8 cellular contexts compared by ENCODE assay signal in the genomic region with DNA sequence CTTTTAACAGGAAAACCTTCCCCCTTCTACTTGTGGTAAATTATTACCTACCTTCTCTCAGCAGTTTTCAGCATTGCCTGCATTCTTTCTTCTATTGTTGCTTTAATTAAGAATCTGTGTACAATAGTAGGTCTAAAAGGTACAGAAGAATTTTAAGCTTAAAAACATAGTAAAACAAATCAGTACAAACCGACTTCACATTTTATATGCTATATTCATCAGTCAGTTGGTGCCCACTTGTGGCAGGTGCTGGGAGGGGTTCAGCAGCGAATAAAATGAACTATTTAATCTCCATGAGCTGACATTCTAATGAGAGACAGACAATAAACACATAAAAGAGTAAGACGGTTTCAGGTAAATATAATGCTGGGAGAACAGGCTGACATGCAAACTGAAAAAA.
A peak's percentile ranks its signal among the peaks of the same experiment; 100 is the strongest.
DNase-seq lines count a peak whose midpoint lies in the region; ATAC-seq and TF ChIP-seq lines count a peak whose summit lies in the region.

No MANE protein-coding gene starts in this region.

- in situ Hi-C loops in KBM-7 (cut with MboI; ENCODE audit: low pct_unique_long_range_greater_than_20kb, low sequenced_read_pairs) = no loop called here

- H3K4me3 ChIP-seq in Peyer's patch (no peak overlapping the region), thoracic aorta (no peak overlapping the region)

- H3K9me3 ChIP-seq in Peyer's patch (no peaks in the 10 kb centered on the region), thoracic aorta (no peaks in the 10 kb centered on the region)

- H3K27ac ChIP-seq in Peyer's patch = no peak overlapping the region
- H3K27ac ChIP-seq in thoracic aorta = no peak overlapping the region

- TF ChIP-seq POLR2A in Peyer's patch (IDR thresholded peaks at IDR 0.05) = no peak

- ATAC-seq in Right ventricle myocardium superior (ENCODE audit: poor library complexity) (peak; percentile 74), Right ventricle myocardium inferior (no peak), thoracic aorta (ENCODE audit: insufficient number of reproducible peaks, low FRiP score, low read depth) (no peak), HG03521 (IDR thresholded peaks at IDR 0.05; ENCODE audit: unreplicated experiment) (no peak)

- no peak for DNase-seq in Right ventricle myocardium superior
- DNase-seq in Right ventricle myocardium inferior (ENCODE audit: missing footprints) = no peak
- DNase-seq in Peyer's patch = no peak
- peak; percentile 37 for DNase-seq in fibroblast of gingiva (ENCODE audit: low read depth)
- DNase-seq in thoracic aorta (ENCODE audit: low spot score) = no peak
- no peak for DNase-seq in islet precursor cell
- no peak for DNase-seq in KBM-7

- H3K4me1 ChIP-seq in Peyer's patch (no peaks in the 10 kb centered on the region), thoracic aorta (ENCODE audit: control insufficient read depth in 1 of 2, low read depth in 2 of 2) (no peaks in the 10 kb centered on the region)

- peaks cover 0 to 5% (median 0%) of the 10 kb centered on the region in 3 donors for H3K36me3 ChIP-seq in Peyer's patch
- peaks cover 14% of the 10 kb centered on the region for H3K36me3 ChIP-seq in thoracic aorta

- intact Hi-C loops in Right ventricle myocardium superior (cut with DNase I) (loop anchor here (10.0 kb wide), 1 partner anchor 153 kb away; a partner anchor contains a TSS), Right ventricle myocardium inferior (cut with DNase I) (loop anchor here (5.0 to 10.0 kb wide), 2 partner anchors 71 to 153 kb away; a partner anchor contains a TSS)

- TF ChIP-seq CTCF in Peyer's patch (IDR thresholded peaks at IDR 0.05) = peak in 4 of 6 experiments; percentile 13 to 35 (median 19)
- TF ChIP-seq CTCF in thoracic aorta (IDR thresholded peaks at IDR 0.05) = peak; percentile 49

- H3K27me3 ChIP-seq in Peyer's patch (no peaks in the 10 kb centered on the region), thoracic aorta (replicated peaks; ENCODE audit: insufficient read depth) (no peaks in the 10 kb centered on the region)
